In genomic region chr16:86072328-86073102, GRCh38 we compare ENCODE assay signal across 8 cellular contexts.
DNase-seq lines count a peak whose midpoint lies in the region; ATAC-seq, FAIRE-seq and TF ChIP-seq lines count a peak whose summit lies in the region.

No MANE protein-coding gene starts in this region.

- H2AFZ ChIP-seq in DND-41 (ENCODE audit: low read depth, low read length) = no peak overlapping the region

- H3K36me3 ChIP-seq in DND-41 (ENCODE audit: insufficient read depth, low read length) (no peaks in the 10 kb centered on the region), bronchial epithelial cell (ENCODE audit: control insufficient read depth, insufficient read depth, low read length) (no peaks in the 10 kb centered on the region)

- peak; percentile 73 for TF ChIP-seq CTCF in DND-41 (IDR thresholded peaks at IDR 0.05; ENCODE audit: borderline replicate concordance, extremely low read depth, low read length, poor library complexity, severe bottlenecking)
- TF ChIP-seq CTCF in bronchial epithelial cell (IDR thresholded peaks at IDR 0.05; ENCODE audit: insufficient read depth, low read length, severe bottlenecking) = peak; percentile 84

- H3K4me1 ChIP-seq in DND-41 (ENCODE audit: insufficient read depth, low read length) = no peaks in the 10 kb centered on the region

- H3K27me3 ChIP-seq in DND-41 (ENCODE audit: insufficient read depth, low read length, poor library complexity) (peaks cover 4% of the 10 kb centered on the region), bronchial epithelial cell (ENCODE audit: control insufficient read depth, insufficient read depth, low read length) (no peaks in the 10 kb centered on the region)

- H3K79me2 ChIP-seq in DND-41 (ENCODE audit: insufficient read depth, low read length) = no peaks in the 10 kb centered on the region

- H4K20me1 ChIP-seq in DND-41 (ENCODE audit: insufficient read depth, low read length) = peaks cover 7% of the 10 kb centered on the region; the same call in 1 of the 2 replicates

- no peak for ATAC-seq in DND-41 (ENCODE audit: insufficient read depth, low read depth)
- no peak for ATAC-seq in HG03442 (IDR thresholded peaks at IDR 0.05; ENCODE audit: unreplicated experiment)
- ATAC-seq in GM21786 (IDR thresholded peaks at IDR 0.05; ENCODE audit: unreplicated experiment) = no peak

- no peak overlapping the region for H3K9ac ChIP-seq in DND-41 (ENCODE audit: low read depth, low read length)

- no peaks in the 10 kb centered on the region for H3K9me3 ChIP-seq in DND-41 (ENCODE audit: insufficient read depth, low read length, severe bottlenecking)

- H3K4me3 ChIP-seq in DND-41 (ENCODE audit: low read depth in 1 of 2, low read length in 2 of 2) (no peak overlapping the region), bronchial epithelial cell (ENCODE audit: low read depth, low read length) (no peak overlapping the region)
- H3K4me3 ChIP-seq in Jurkat, Clone E6-1 (ENCODE audit: low read length) = no peak overlapping the region

- no peak overlapping the region for H3K4me2 ChIP-seq in DND-41 (ENCODE audit: insufficient read depth, low read length)

- DNase-seq in DND-41 (peak; percentile 49), SK-MEL-5 (ENCODE audit: low read depth, low spot score) (peak; percentile 74), bronchial epithelial cell (ENCODE audit: low read depth) (peak; percentile 43), kidney tubule cell (ENCODE audit: low spot score) (peak; percentile 57)
- DNase-seq in Jurkat, Clone E6-1 (ENCODE audit: low read depth, low spot score) = peak; percentile 24
- DNase-seq in stimulated activated CD4-positive, alpha-beta T cell treated with anti-CD3 and anti-CD28 coated beads, Interleukin-4, amount 100 ng/mL, for 24 hours = peak; percentile 36

- H3K27ac ChIP-seq in DND-41 (ENCODE audit: low read length) = no peak overlapping the region

- FAIRE-seq in bronchial epithelial cell (lab: Jason Lieb, UNC) = no peak

- in situ Hi-C loops in SK-MEL-5 (cut with HindIII; ENCODE audit: low pct_unique_long_range_greater_than_20kb, low sequenced_read_pairs) = no loop called here

Comparison
In these comparisons a context has a peak if more than half of its experiments do, and no peak if none do; other contexts are left out.
1. DNase-seq: peak in every context shown above with its lines; median percentile 74 in SK-MEL-5; 57 in kidney tubule cell; 49 in DND-41; 43 in bronchial epithelial cell; 36 in stimulated activated CD4-positive, alpha-beta T cell treated with anti-CD3 and anti-CD28 coated beads, Interleukin-4, amount 100 ng/mL, for 24 hours; 24 in Jurkat, Clone E6-1.